Comparison of ENCODE assay signal across 8 cellular contexts in the genomic region with DNA sequence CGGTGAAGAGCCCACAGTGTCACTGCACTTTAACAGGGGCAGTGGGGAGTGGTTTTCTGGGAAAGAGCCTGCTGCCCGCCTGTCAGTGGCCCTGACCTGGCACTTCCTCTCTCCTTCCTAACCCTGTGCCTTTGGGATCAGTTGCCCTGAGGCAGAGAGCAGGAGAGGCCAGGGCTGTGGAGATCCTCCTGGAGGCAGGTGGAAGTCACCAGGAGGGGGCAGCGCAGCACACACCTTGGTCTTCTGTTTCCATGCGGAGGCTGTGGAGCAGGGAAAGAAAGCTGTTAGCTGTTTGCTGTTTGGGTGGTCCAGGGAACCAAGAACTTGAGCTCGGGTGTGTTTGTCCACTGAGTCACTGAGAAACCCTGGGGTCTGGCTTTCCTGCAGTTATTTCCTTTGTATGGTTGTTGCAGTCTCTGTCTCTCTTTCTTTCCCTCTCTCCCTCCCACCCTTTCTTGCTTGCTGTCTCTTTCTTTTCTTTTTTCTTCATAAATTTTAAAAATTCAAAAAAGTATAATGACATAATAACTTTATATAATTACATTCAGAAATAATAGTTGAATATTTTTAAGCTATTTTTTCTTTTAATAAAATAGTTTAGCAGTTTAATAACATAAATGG. TPM values are rescaled to one million over a fixed set of nuclear protein-coding genes. Genes with fewer than 3 reads are reported as not detected.
DNase-seq lines count a peak whose midpoint lies in the region; ATAC-seq, FAIRE-seq and TF ChIP-seq lines count a peak whose summit lies in the region.

No MANE protein-coding gene starts in this region.

- H3K9me2 ChIP-seq in PC-3 (replicated peaks; ENCODE audit: low read length) = no peaks in the 10 kb centered on the region

- H3K27me3 ChIP-seq in PC-3 (ENCODE audit: low read length) (peaks cover 4% of the 10 kb centered on the region; the same call in 1 of the 2 replicates), GM12878 (replicated peaks in 1 of 2; ENCODE audit: control insufficient read depth in 2 of 2, insufficient read depth in 2 of 2, low read length in 1 of 2) (no peaks in the 10 kb centered on the region), spleen (replicated peaks in 1 of 7) (no peaks in the 10 kb centered on the region)

- peak; percentile 44 for FAIRE-seq in GM12878 (lab: Jason Lieb, UNC)

- no peaks in the 10 kb centered on the region for H3K9me3 ChIP-seq in PC-3 (ENCODE audit: low read length)
- no peaks in the 10 kb centered on the region for H3K9me3 ChIP-seq in GM12878 (replicated peaks; ENCODE audit: control insufficient read depth, insufficient read depth, low read length)
- no peaks in the 10 kb centered on the region for H3K9me3 ChIP-seq in spleen

- no peak overlapping the region for H2AFZ ChIP-seq in PC-3 (ENCODE audit: low read length)
- H2AFZ ChIP-seq in GM12878 (ENCODE audit: control insufficient read depth, low read depth, low read length) = peak overlapping the region; percentile 43; the same call in 1 of the 2 replicates

- peak; percentile 90 for TF ChIP-seq RAD21 in GM12878 (IDR thresholded peaks at IDR 0.05; ENCODE audit: insufficient read depth, low read depth, low read length)

- H3K4me3 ChIP-seq in GM12864 (ENCODE audit: low read depth, low read length) (no peak overlapping the region), PC-3 (ENCODE audit: low read length) (no peak overlapping the region), GM12878 (no peak overlapping the region), spleen (no peak overlapping the region)

- SMC1A ChIA-PET in GM12878 (lab: Charles Lee; ENCODE audit: uncharacterized antibody, unreplicated experiment) = interaction anchor here (0.5 to 14.3 kb wide), 42 partner anchors 8 to 570 kb away, joined by 3 to 686 read pairs (median 4); no protein-coding TSS in a partner anchor

- RAD21 ChIA-PET in GM12878 (lab: Charles Lee; ENCODE audit: unreplicated experiment) = interaction anchor here (0.5 to 15.7 kb wide), 32 partner anchors 9 to 913 kb away, joined by 3 to 582 read pairs (median 4); no protein-coding TSS in a partner anchor

- in situ Hi-C loops in GM12878 (cut with MboI) = loop anchor here (5.0 to 10.0 kb wide), 3 partner anchors 80 to 447 kb away; no protein-coding TSS in a partner anchor

- no peak for TF ChIP-seq EP300 in GM12878 (IDR thresholded peaks at IDR 0.05; ENCODE audit: borderline replicate concordance in 1 of 2, control insufficient read depth in 1 of 2, low read depth in 2 of 2, low read length in 2 of 2)

- H3K4me2 ChIP-seq in PC-3 (ENCODE audit: low read length) (no peak overlapping the region), GM12878 (ENCODE audit: control insufficient read depth, insufficient read depth) (no peak overlapping the region)

- no peaks in the 10 kb centered on the region for H3F3A ChIP-seq in PC-3 (ENCODE audit: low read length, unreplicated experiment)

- TF ChIP-seq POLR2A in GM12878 (IDR thresholded peaks at IDR 0.05; ENCODE audit: low read depth, low read length) (no peak), spleen (IDR thresholded peaks at IDR 0.05) (no peak)

- BruUV-seq in PC-3 (replicated peaks; lab: Mats Ljungman, UMichigan) (no TSS peak), GM12878 (replicated peaks; lab: Mats Ljungman, UMichigan) (no TSS peak)

- no peak overlapping the region for H3K27ac ChIP-seq in PC-3 (ENCODE audit: low read length)
- no peak overlapping the region for H3K27ac ChIP-seq in GM12878 (ENCODE audit: control insufficient read depth, insufficient read depth)
- H3K27ac ChIP-seq in spleen = no peak overlapping the region

- H3K79me2 ChIP-seq in PC-3 (ENCODE audit: low read length) (no peaks in the 10 kb centered on the region), GM12878 (ENCODE audit: control insufficient read depth, insufficient read depth, low read length) (no peaks in the 10 kb centered on the region; the same call in 1 of the 2 replicates)

- H3K9ac ChIP-seq in PC-3 (ENCODE audit: low read length) = no peak overlapping the region
- H3K9ac ChIP-seq in GM12878 (ENCODE audit: control insufficient read depth, insufficient read depth, low read length) = no peak overlapping the region

- intact Hi-C loops in PC-3 (cut with micrococcal nuclease) (no loop called here), GM12878 (cut with micrococcal nuclease; ENCODE audit: unreplicated experiment) (loop anchor here (1.0 to 10.0 kb wide), 3 partner anchors 84 to 447 kb away; no protein-coding TSS in a partner anchor), spleen (cut with DNase I; ENCODE audit: low total_unique reads) (no loop called here)

- H3K4me1 ChIP-seq in PC-3 (ENCODE audit: insufficient read depth, low read length) (no peaks in the 10 kb centered on the region), GM12878 (ENCODE audit: control insufficient read depth, insufficient read depth, low read length) (peaks cover 26% of the 10 kb centered on the region), spleen (peaks cover 0 to 13% (median 0%) of the 10 kb centered on the region in 6 donors)

- POLR2A ChIA-PET in PC-3 (lab: Charles Lee; ENCODE audit: unreplicated experiment) = no interaction called here
- POLR2A ChIA-PET in GM12878 (lab: Charles Lee) = interaction anchor here (5.5 kb wide), 1 partner anchor 83 kb away, joined by 32 read pairs; no protein-coding TSS in a partner anchor

- no peaks in the 10 kb centered on the region for H3K36me3 ChIP-seq in PC-3 (ENCODE audit: low read depth, low read length)
- H3K36me3 ChIP-seq in GM12878 (ENCODE audit: control insufficient read depth in 2 of 2, insufficient read depth in 2 of 2, low read length in 1 of 2) = no peaks in the 10 kb centered on the region
- H3K36me3 ChIP-seq in spleen = no peaks in the 10 kb centered on the region

- 17% methylated on average over 5 of the region's 5 CpGs for WGBS in GM12878 (ENCODE audit: insufficient coverage, insufficient replicate concordance, low lambda C conversion rate, missing lambda C conversion rate)
- WGBS in spleen, 5 donors = 34 to 53% (median 39%) methylated on average over 5 of the region's 5 CpGs

- ATAC-seq in HG02870 (IDR thresholded peaks at IDR 0.05; ENCODE audit: unreplicated experiment) (peak; percentile 48), PC-3 (no peak), GM12878 (peak; percentile 71), HG02763 (IDR thresholded peaks at IDR 0.05; ENCODE audit: unreplicated experiment) (no peak)

- CTCF ChIA-PET in PC-3 (lab: Charles Lee) (no interaction called here), GM12878 (lab: Yijun Ruan, JAX) (interaction anchor here (0.6 to 14.5 kb wide), 51 partner anchors 9 to 1172 kb away, joined by 3 to 792 read pairs (median 5); no protein-coding TSS in a partner anchor)

- no peaks in the 10 kb centered on the region for H4K20me1 ChIP-seq in PC-3 (ENCODE audit: low read length)
- H4K20me1 ChIP-seq in GM12878 (ENCODE audit: control insufficient read depth, insufficient read depth) = no peaks in the 10 kb centered on the region

- no peak for DNase-seq in GM12864 (ENCODE audit: low read depth)
- peak; percentile 46 for DNase-seq in PC-3
- DNase-seq in GM12878 (ENCODE audit: low read depth, low spot score) = no peak
- peak; percentile 32 to 55 for DNase-seq in hippocampal formation (lab: John Stamatoyannopoulos, UW)
- DNase-seq in spleen = peak; percentile 78
- no peak for DNase-seq in NCI-H2171 (lab: John Stamatoyannopoulos, UW)

- TF ChIP-seq CTCF in GM12864 (IDR thresholded peaks at IDR 0.05; ENCODE audit: low read depth, low read length, missing control alignments) (peak; percentile 94), PC-3 (conservative IDR thresholded peaks at IDR 0.05; ENCODE audit: low read depth, low read length) (peak; percentile 62), GM12878 (IDR thresholded peaks at IDR 0.05 in 2 of 3, conservative IDR thresholded peaks at IDR 0.05 in 1 of 3; ENCODE audit: control insufficient read depth in 2 of 3, extremely low read depth in 1 of 3, insufficient read depth in 1 of 3, low read depth in 3 of 3, low read length in 3 of 3) (peak; percentile 88 to 96 (median 94)), spleen (IDR thresholded peaks at IDR 0.05 in 8 of 11, conservative IDR thresholded peaks at IDR 0.05 in 3 of 11) (peak in 9 of 11 experiments; percentile 10 to 61 (median 41))

TF ChIP-seq in GM12878, 131 proteins besides CTCF, POLR2A, EP300 and RAD21:
- TF ChIP-seq PAX5 (IDR thresholded peaks at IDR 0.05; ENCODE audit: borderline replicate concordance, low read depth, low read length) (no peak), SMC3 (IDR thresholded peaks at IDR 0.05; ENCODE audit: borderline replicate concordance, low read length) (peak; percentile 98), ZNF384 (IDR thresholded peaks at IDR 0.05; ENCODE audit: borderline replicate concordance, low read depth, low read length) (no peak), RELA (IDR thresholded peaks at IDR 0.05; ENCODE audit: borderline replicate concordance, partially characterized antibody) (no peak), STAT3 (IDR thresholded peaks at IDR 0.05; ENCODE audit: low read depth, low read length) (no peak), CBX5 (IDR thresholded peaks at IDR 0.05; ENCODE audit: low read depth) (no peak), SMARCA5 (IDR thresholded peaks at IDR 0.05) (peak; percentile 44; the same call in 1 of the 2 replicates), NBN (IDR thresholded peaks at IDR 0.05) (0 out of 2 replicates have a peak, but pooled peaks have one; percentile 37), YY1 (IDR thresholded peaks at IDR 0.05; ENCODE audit: low read depth, low read length) (peak; percentile 65; the same call in 1 of the 2 replicates), POLR2AphosphoS5 (IDR thresholded peaks at IDR 0.05; ENCODE audit: low read length) (no peak), IKZF1 (conservative IDR thresholded peaks at IDR 0.05) (peak; percentile 37; the same call in 1 of the 2 replicates)

RNA-seq across cellular contexts. Expression of gene NTRK2, which starts 28.1 kb away (rescaled TPM):
- total RNA-seq in PC-3 (2014; rRNA removed) (not detected in 2 replicates), GM12878 (2014; rRNA removed) (0.45 and 0.76 TPM in 2 replicates), GM12878 (2014; rRNA removed; fragmentation: Illumina TruSeq; extraction: Trizol) (0.69 and 0.76 TPM in 2 replicates), GM12878 (2021) (0.51 and 0.59 TPM in 2 replicates), spleen (10 to 100 TPM in 5 of 7 donors, 1 to 10 TPM in 2; 4.2 to 22.7 (median 11.5) TPM)
- total RNA-seq in GM12878 (2013; cell fraction: nucleolus; rRNA removed) = 1.0 and 1.1 TPM in 2 replicates
- polyA plus RNA-seq in GM12878 (2011; ENCODE audit: low read depth) = 0.52 TPM
- polyA plus RNA-seq in GM12878 (2011; rRNA removed) (4.6 TPM in 2 replicates), GM12878 (2014; fragmentation: Illumina TruSeq; extraction: Trizol) (1.0 TPM in 2 replicates), GM12878 (2014; fragmentation: Nextera tagmentation; extraction: Ambion mirVana) (under 1 TPM; 0.49 to 0.60 TPM), GM12878 (2014; rRNA removed) (0.42 and 0.48 TPM in 2 replicates), GM12878 (2016; fragmentation: Nextera tagmentation; extraction: Ambion mirVana) (under 1 TPM; 0.70 to 0.78 TPM), spleen (1 to 10 TPM in 1 of 3 donors, under 1 TPM in 2; 0.63 to 1.3 (median 0.70) TPM)
- 2.4 and 3.1 TPM in 2 replicates for polyA plus RNA-seq in GM12878 (2011; cell fraction: cytosol; rRNA removed)
- polyA plus RNA-seq in GM12878 (2011; cell fraction: nucleus; rRNA removed) = 3.5 and 3.6 TPM in 2 replicates
- 0.55 and 1.0 TPM in 2 replicates for polyA plus RNA-seq in GM12878 (2012)
- polyA minus RNA-seq in GM12878 (2011; rRNA and poly(A)+ RNA removed) = 4.7 and 5.9 TPM in 2 replicates
- polyA minus RNA-seq in GM12878 (2011; cell fraction: cytosol; rRNA and poly(A)+ RNA removed) = 0.53 and 1.2 TPM in 2 replicates
- polyA minus RNA-seq in GM12878 (2011; cell fraction: nucleus; rRNA and poly(A)+ RNA removed) = 4.0 and 5.7 TPM in 2 replicates

Comparison
In these comparisons a context has a peak if more than half of its experiments do, and no peak if none do; other contexts are left out.
1. DNase-seq: peak in PC-3 (single experiment), hippocampal formation (2 of 2) and spleen (single experiment); none in GM12864 (single experiment), GM12878 (single experiment) and NCI-H2171 (single experiment).
2. CTCF ChIP-seq: peak in every context shown above with its lines; median percentile 94 in GM12864; 94 in GM12878; 62 in PC-3; 41 in spleen.
3. ATAC-seq: peak in HG02870 (single experiment) and GM12878 (single experiment); none in PC-3 (single experiment) and HG02763 (single experiment).